In genomic region chr13:49319555-49320350, GRCh38 we compare ENCODE assay signal across 19 cellular contexts.
DNase-seq lines count a peak whose midpoint lies in the region; ATAC-seq and TF ChIP-seq lines count a peak whose summit lies in the region.
"Had no signal": no experiment of that assay in that cellular context is flagged by ENCODE, and none has a peak within 500 bp of the region (broad histone marks: within the 10 kb centered on the region; RNA-seq: fewer than 3 reads in every experiment).

No MANE protein-coding gene starts in this region.

- TF ChIP-seq CTCF in upper lobe of right lung (IDR thresholded peaks at IDR 0.05) = no peak

- DNase-seq in EH (ENCODE audit: low read depth) (peak; percentile 50), OCI-M1 (lab: John Stamatoyannopoulos, UW) (peak; percentile 12), fibroblast of peridontal ligament (ENCODE audit: extremely low read depth) (peak; percentile 88), upper lobe of right lung (no peak), NCI-H774 (lab: John Stamatoyannopoulos, UW) (no peak), islet precursor cell (no peak)
- DNase-seq: activated CD8-positive, alpha-beta memory T cell treated with anti-CD3 and anti-CD28 coated beads, Interleukin-2, amount 10 ng/mL, durations not matched to agents 7 days and 5 days; activated effector memory CD4-positive, alpha-beta T cell treated with Interleukin-2 at 50 U/mL for 16 hours; amygdala; CD4-positive, alpha-beta memory T cell; glutamatergic neuron; NCI-H1436 treated with DMSO at 0.1 percent for 48 hours; SHP77 treated with DMSO at 0.1 percent for 48 hours; sigmoid colon; stimulated activated CD4-positive, alpha-beta T cell treated with anti-CD3 and anti-CD28 coated beads, Interleukin-2, amount 100 ng/mL, for 48 hours; transverse colon had no signal

- no peak overlapping the region for H3K9ac ChIP-seq in stomach smooth muscle (ENCODE audit: low read length in 2 of 2)

- ATAC-seq in upper lobe of right lung = no peak
- no peak for ATAC-seq in HG03571 (IDR thresholded peaks at IDR 0.05; ENCODE audit: unreplicated experiment)
- ATAC-seq: activated CD4-positive, CD25-positive, alpha-beta regulatory T cell treated with anti-CD3 and anti-CD28 coated beads, Interleukin-2, amount 50 U/mL, for 24 hours; activated CD8-positive, alpha-beta memory T cell treated with anti-CD3 and anti-CD28 coated beads, Interleukin-2, amount 10 ng/mL, durations not matched to agents 7 days and 5 days had no signal

- H3K4me1 ChIP-seq in stomach smooth muscle (ENCODE audit: control insufficient read depth, insufficient read depth, low read length) (peaks cover 11% of the 10 kb centered on the region), upper lobe of right lung (peaks cover 2% of the 10 kb centered on the region)

- peak overlapping the region; percentile 60 for H3K27ac ChIP-seq in stomach smooth muscle (ENCODE audit: low read length)
- no peak overlapping the region for H3K27ac ChIP-seq in upper lobe of right lung

- H3K36me3 ChIP-seq in stomach smooth muscle (ENCODE audit: control insufficient read depth in 2 of 2, insufficient read depth in 2 of 2, low read length in 2 of 2) = peaks cover 10 to 13% of the 10 kb centered on the region in 2 donors
- H3K36me3 ChIP-seq in upper lobe of right lung = no peaks in the 10 kb centered on the region
- H3K36me3 ChIP-seq: transverse colon had no signal

- intact Hi-C loops in upper lobe of right lung (cut with DNase I) = no loop called here

- H3K9me3 ChIP-seq in stomach smooth muscle (ENCODE audit: control insufficient read depth in 2 of 2, low read length in 2 of 2) = no peaks in the 10 kb centered on the region
- H3K9me3 ChIP-seq in upper lobe of right lung = no peaks in the 10 kb centered on the region
- H3K9me3 ChIP-seq: sigmoid colon, transverse colon had no signal

- no peak overlapping the region for H3K4me3 ChIP-seq in stomach smooth muscle (ENCODE audit: low read length in 2 of 2)
- H3K4me3 ChIP-seq in upper lobe of right lung = no peak overlapping the region
- H3K4me3 ChIP-seq: sigmoid colon, transverse colon had no signal

- H3K27me3 ChIP-seq in stomach smooth muscle (ENCODE audit: control insufficient read depth in 1 of 2, insufficient read depth in 2 of 2, low read length in 2 of 2) = no peaks in the 10 kb centered on the region
- no peaks in the 10 kb centered on the region for H3K27me3 ChIP-seq in upper lobe of right lung
- H3K27me3 ChIP-seq: sigmoid colon, transverse colon had no signal

Comparison
In these comparisons a context has a peak if more than half of its experiments do, and no peak if none do; other contexts are left out.
1. DNase-seq: peak in EH (single experiment), OCI-M1 (single experiment) and fibroblast of peridontal ligament (single experiment); none in upper lobe of right lung (single experiment), NCI-H774 (single experiment) and islet precursor cell (single experiment).